33 cellular contexts compared by ENCODE assay signal in the genomic region with DNA sequence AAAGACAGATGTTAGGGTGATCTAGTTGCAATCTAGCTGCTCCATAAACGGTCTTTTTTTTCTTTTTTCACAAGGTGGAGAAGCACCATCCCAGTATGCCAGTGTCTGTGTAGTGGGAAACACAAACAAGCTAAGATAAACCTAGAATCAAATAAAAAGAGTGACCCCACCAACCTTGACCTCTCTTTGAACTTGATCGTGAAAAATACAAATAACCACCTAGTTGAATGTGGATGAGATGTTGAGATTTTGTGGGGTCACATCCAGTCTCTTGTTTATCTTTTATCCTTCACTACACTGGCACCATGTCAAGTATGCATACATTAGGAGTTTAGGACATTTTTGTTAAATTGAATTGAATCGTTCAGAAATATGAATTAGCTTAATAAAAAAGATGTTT.
"Had no signal": no experiment of that assay in that cellular context is flagged by ENCODE, and none has a peak within 500 bp of the region (broad histone marks: within the 10 kb centered on the region; RNA-seq: fewer than 3 reads in every experiment).

No MANE protein-coding gene starts in this region.

- H3K4me3 Mint-ChIP-seq: activated B cell treated with CpG ODN at 0.5 μM for 24 hours; activated CD4-positive, alpha-beta memory T cell treated with anti-CD3 and anti-CD28 coated beads, Interleukin-2, amount 10 ng/mL, durations not matched to agents 7 days and 5 days; activated naive CD4-positive, alpha-beta T cell treated with anti-CD3 and anti-CD28 coated beads, Interleukin-2, amount 10 ng/mL, durations not matched to agents 7 days and 5 days; activated naive CD8-positive, alpha-beta T cell; activated T-cell treated with anti-CD3 and anti-CD28 coated beads, Interleukin-2, amount 50 U/mL, for 24 hours; activated T-cell treated with anti-CD3 and anti-CD28 coated beads, Interleukin-2, amount 50 U/mL, for 72 hours; effector memory CD8-positive, alpha-beta T cell; T-helper 17 cell; T-helper 2 cell treated with Interferon-gamma antibody and Interleukin-4, amounts not matched to agents 5 μg/mL and 100 μg/mL, for 36 hours had no signal

- H3K9me3 ChIP-seq: esophagus muscularis mucosa, gastrocnemius medialis had no signal

- H3K27me3 ChIP-seq: brain microvascular endothelial cell, esophagus muscularis mucosa, foreskin keratinocyte, gastrocnemius medialis had no signal

- H3K27me3 Mint-ChIP-seq: activated CD4-positive, alpha-beta memory T cell treated with anti-CD3 and anti-CD28 coated beads, Interleukin-2, amount 10 ng/mL, durations not matched to agents 7 days and 5 days; activated naive CD4-positive, alpha-beta T cell treated with anti-CD3 and anti-CD28 coated beads, Interleukin-2, amount 10 ng/mL, durations not matched to agents 7 days and 5 days; activated naive CD8-positive, alpha-beta T cell; activated T-cell treated with anti-CD3 and anti-CD28 coated beads, Interleukin-2, amount 50 U/mL, for 24 hours; effector memory CD8-positive, alpha-beta T cell had no signal

- H3K9me3 Mint-ChIP-seq: activated B cell treated with CpG ODN at 0.5 μM for 24 hours; activated CD4-positive, alpha-beta memory T cell treated with anti-CD3 and anti-CD28 coated beads, Interleukin-2, amount 10 ng/mL, durations not matched to agents 7 days and 5 days; activated naive CD4-positive, alpha-beta T cell treated with anti-CD3 and anti-CD28 coated beads, Interleukin-2, amount 10 ng/mL, durations not matched to agents 7 days and 5 days; activated T-cell treated with anti-CD3 and anti-CD28 coated beads, Interleukin-2, amount 50 U/mL, for 24 hours; T-helper 2 cell treated with Interferon-gamma antibody and Interleukin-4, amounts not matched to agents 5 μg/mL and 100 μg/mL, for 36 hours had no signal

- H3K27ac ChIP-seq: brain microvascular endothelial cell, esophagus muscularis mucosa, foreskin keratinocyte, WERI-Rb-1 had no signal

- H3K36me3 ChIP-seq: brain microvascular endothelial cell, esophagus muscularis mucosa, gastrocnemius medialis, WERI-Rb-1 had no signal

- H3K4me1 ChIP-seq: esophagus muscularis mucosa, foreskin keratinocyte had no signal

- DNase-seq: activated B cell treated with CpG ODN at 0.5 μM for 24 hours; activated CD4-positive, alpha-beta memory T cell treated with anti-CD3 and anti-CD28 coated beads, Interleukin-2, amount 10 ng/mL, durations not matched to agents 7 days and 5 days; activated CD4-positive, alpha-beta T cell treated with anti-CD3 and anti-CD28 coated beads for 48 hours; activated CD4-positive, alpha-beta T cell treated with anti-CD3 and anti-CD28 coated beads, Interleukin-2, amount 50 U/mL, for 4 hours; activated CD8-positive, alpha-beta memory T cell treated with anti-CD3 and anti-CD28 coated beads, Interleukin-2, amount 50 U/mL, for 48 hours; activated gamma-delta T cell; activated naive CD4-positive, alpha-beta T cell; activated naive CD4-positive, alpha-beta T cell treated with anti-CD3 and anti-CD28 coated beads, Interleukin-2, amount 10 ng/mL, durations not matched to agents 7 days and 5 days; activated T-cell treated with anti-CD3 and anti-CD28 coated beads for 4 hours; activated T-cell treated with anti-CD3 and anti-CD28 coated beads, Interleukin-2, amount 50 U/mL, for 24 hours; activated T-cell treated with anti-CD3 and anti-CD28 coated beads, Interleukin-2, amount 50 U/mL, for 72 hours; amniotic stem cell; anterior cingulate cortex; brain microvascular endothelial cell; caudate nucleus; cortex of kidney; dermis blood vessel endothelial cell; effector CD4-positive, alpha-beta T cell; effector memory CD8-positive, alpha-beta T cell; foreskin keratinocyte; gastrocnemius medialis; glutamatergic neuron; T-helper 1 cell; T-helper 17 cell; T1000; WERI-Rb-1 had no signal

- FAIRE-seq: astrocyte, bronchial epithelial cell, colon had no signal

- ATAC-seq: activated CD4-positive, CD25-positive, alpha-beta regulatory T cell treated with anti-CD3 and anti-CD28 coated beads, Interleukin-2, amount 50 U/mL, for 24 hours; activated T-cell treated with anti-CD3 and anti-CD28 coated beads, Interleukin-2, amount 50 U/mL, for 72 hours; effector memory CD8-positive, alpha-beta T cell; foreskin keratinocyte; T-helper 17 cell had no signal

- H3K27ac Mint-ChIP-seq: activated B cell treated with CpG ODN at 0.5 μM for 24 hours; activated CD4-positive, alpha-beta memory T cell treated with anti-CD3 and anti-CD28 coated beads, Interleukin-2, amount 10 ng/mL, durations not matched to agents 7 days and 5 days; activated naive CD4-positive, alpha-beta T cell treated with anti-CD3 and anti-CD28 coated beads, Interleukin-2, amount 10 ng/mL, durations not matched to agents 7 days and 5 days; activated naive CD8-positive, alpha-beta T cell; activated T-cell treated with anti-CD3 and anti-CD28 coated beads, Interleukin-2, amount 50 U/mL, for 24 hours; activated T-cell treated with anti-CD3 and anti-CD28 coated beads, Interleukin-2, amount 50 U/mL, for 72 hours; effector memory CD8-positive, alpha-beta T cell; T-helper 17 cell; T-helper 2 cell treated with Interferon-gamma antibody and Interleukin-4, amounts not matched to agents 5 μg/mL and 100 μg/mL, for 36 hours had no signal

- H3K4me3 ChIP-seq: esophagus muscularis mucosa, gastrocnemius medialis had no signal

- H3K36me3 Mint-ChIP-seq: activated naive CD4-positive, alpha-beta T cell treated with anti-CD3 and anti-CD28 coated beads, Interleukin-2, amount 10 ng/mL, durations not matched to agents 7 days and 5 days; activated naive CD8-positive, alpha-beta T cell had no signal

- H3K4me1 Mint-ChIP-seq: activated B cell treated with CpG ODN at 0.5 μM for 24 hours; activated CD4-positive, alpha-beta memory T cell treated with anti-CD3 and anti-CD28 coated beads, Interleukin-2, amount 10 ng/mL, durations not matched to agents 7 days and 5 days; activated naive CD4-positive, alpha-beta T cell treated with anti-CD3 and anti-CD28 coated beads, Interleukin-2, amount 10 ng/mL, durations not matched to agents 7 days and 5 days; T-helper 17 cell had no signal
